In genomic region chr1:53238197-53239155, GRCh38 we compare ENCODE assay signal across 1 cellular context.
TF ChIP-seq lines count a peak whose summit lies in the region.

Gene MAGOH (minus strand): TSS chr1:53238518. CDS start chr1:53238448, 70 bp downstream.

TF ChIP-seq in HepG2, 621 proteins besides CTCF, POLR2A, EP300 and RAD21 (continued from another document and continues in another):
- TF ChIP-seq ZHX2 (IDR thresholded peaks at IDR 0.05; ENCODE audit: low read depth) (peak; percentile 99), ZHX2 (CRISPR knock-in tag; IDR thresholded peaks at IDR 0.05; ENCODE audit: borderline replicate concordance) (no peak), NR2F1 (CRISPR knock-in tag; IDR thresholded peaks at IDR 0.05) (0 out of 4 replicates have a peak, but pooled peaks of 1 of the 2 experiments have one; percentile 10), ZNF747 (CRISPR knock-in tag; IDR thresholded peaks at IDR 0.05; ENCODE audit: borderline replicate concordance) (peak; percentile 52; the same call in 1 of the 2 replicates), HNF4G (IDR thresholded peaks at IDR 0.05; ENCODE audit: borderline replicate concordance, low read depth, low read length) (peak; percentile 45; the same call in 1 of the 2 replicates), HNF4G (CRISPR knock-in tag; IDR thresholded peaks at IDR 0.05; ENCODE audit: borderline replicate concordance, low read depth) (no peak), SAFB2 (CRISPR knock-in tag; IDR thresholded peaks at IDR 0.05; ENCODE audit: borderline replicate concordance, low read depth) (peak; percentile 63), CEBPB (IDR thresholded peaks at IDR 0.05; ENCODE audit: borderline replicate concordance, low read depth, low read length) (peak; percentile 64; the same call in 1 of the 2 replicates), FOXK2 (IDR thresholded peaks at IDR 0.05) (peak; percentile 85), SOX5 (CRISPR knock-in tag; IDR thresholded peaks at IDR 0.05; ENCODE audit: borderline replicate concordance) (peak; percentile 70; the same call in 1 of the 2 replicates), ZNF264 (CRISPR knock-in tag; IDR thresholded peaks at IDR 0.05) (peak; percentile 71; the same call in 1 of the 2 replicates), NRL (CRISPR knock-in tag; IDR thresholded peaks at IDR 0.05; ENCODE audit: borderline replicate concordance) (peak; percentile 81), ZNF513 (CRISPR knock-in tag; conservative IDR thresholded peaks at IDR 0.05) (no peak), BORCS8-MEF2B (CRISPR knock-in tag; IDR thresholded peaks at IDR 0.05) (peak; percentile 89), MZF1 (CRISPR knock-in tag; IDR thresholded peaks at IDR 0.05; ENCODE audit: borderline replicate concordance) (no peak), ZNF678 (CRISPR knock-in tag; IDR thresholded peaks at IDR 0.05) (no peak), NBN (conservative IDR thresholded peaks at IDR 0.05) (no peak), REXO4 (CRISPR knock-in tag; IDR thresholded peaks at IDR 0.05; ENCODE audit: borderline replicate concordance) (no peak), SIN3A (IDR thresholded peaks at IDR 0.05; ENCODE audit: borderline replicate concordance, low read depth, low read length) (peak; percentile 84; the same call in 1 of the 2 replicates), ERF (CRISPR knock-in tag; IDR thresholded peaks at IDR 0.05) (peak; percentile 93), ZFP36 (IDR thresholded peaks at IDR 0.05; ENCODE audit: borderline replicate concordance, low read depth, low read length, partially characterized antibody) (no peak), RFXANK (CRISPR knock-in tag; IDR thresholded peaks at IDR 0.05) (peak; percentile 71; the same call in 1 of the 2 replicates), ZNF879 (CRISPR knock-in tag; IDR thresholded peaks at IDR 0.05) (no peak), SAP130 (CRISPR knock-in tag; IDR thresholded peaks at IDR 0.05; ENCODE audit: low read depth) (peak; percentile 97), YEATS4 (CRISPR knock-in tag; IDR thresholded peaks at IDR 0.05; ENCODE audit: borderline replicate concordance) (peak; percentile 91), KMT2B (CRISPR knock-in tag; IDR thresholded peaks at IDR 0.05) (peak; percentile 97), RBM22 (optimal IDR thresholded peaks at IDR 0.05; ENCODE audit: low read length) (no peak), ZNF629 (CRISPR knock-in tag; conservative IDR thresholded peaks at IDR 0.05) (no peak), SIX4 (CRISPR knock-in tag; IDR thresholded peaks at IDR 0.05) (peak; percentile 53; the same call in 1 of the 2 replicates), YY1 (IDR thresholded peaks at IDR 0.05; ENCODE audit: insufficient read depth, insufficient replicate concordance, low read depth, low read length) (peak; percentile 65), ZNF564 (CRISPR knock-in tag; IDR thresholded peaks at IDR 0.05) (peak; percentile 72; the same call in 1 of the 2 replicates), ZNF124 (CRISPR knock-in tag; IDR thresholded peaks at IDR 0.05) (peak; percentile 85), ZNF382 (CRISPR knock-in tag; IDR thresholded peaks at IDR 0.05; ENCODE audit: borderline replicate concordance) (no peak), HNF4A (CRISPR knock-in tag; IDR thresholded peaks at IDR 0.05) (peak; percentile 46), KLF9 (CRISPR knock-in tag; IDR thresholded peaks at IDR 0.05; ENCODE audit: low read depth) (no peak), SNRNP70 (IDR thresholded peaks at IDR 0.05; ENCODE audit: low read depth, low read length) (no peak), ZNF30 (CRISPR knock-in tag; IDR thresholded peaks at IDR 0.05) (no peak), ZNF354B (CRISPR knock-in tag; IDR thresholded peaks at IDR 0.05) (0 out of 2 replicates have a peak, but pooled peaks have one; percentile 65), CHCHD3 (CRISPR knock-in tag; IDR thresholded peaks at IDR 0.05) (no peak), PLRG1 (conservative IDR thresholded peaks at IDR 0.05) (no peak), ZNF543 (CRISPR knock-in tag; IDR thresholded peaks at IDR 0.05) (peak; percentile 96), ZNF235 (CRISPR knock-in tag; IDR thresholded peaks at IDR 0.05; ENCODE audit: borderline replicate concordance) (peak; percentile 59; the same call in 1 of the 2 replicates), ZHX1 (CRISPR knock-in tag; IDR thresholded peaks at IDR 0.05; ENCODE audit: low read depth) (peak; percentile 91), ZNF230 (CRISPR knock-in tag; IDR thresholded peaks at IDR 0.05) (0 out of 2 replicates have a peak, but pooled peaks have one; percentile 29), RORA (CRISPR knock-in tag; IDR thresholded peaks at IDR 0.05) (no peak), MEIS1 (CRISPR knock-in tag; IDR thresholded peaks at IDR 0.05; ENCODE audit: borderline replicate concordance) (peak; percentile 72; the same call in 1 of the 2 replicates), KMT2A (CRISPR knock-in tag; IDR thresholded peaks at IDR 0.05) (peak; percentile 94), RFX3 (CRISPR knock-in tag; IDR thresholded peaks at IDR 0.05) (0 out of 2 replicates have a peak, but pooled peaks have one; percentile 17), NCOA5 (CRISPR knock-in tag; IDR thresholded peaks at IDR 0.05) (no peak)
- TF ChIP-seq, protein P1, sequence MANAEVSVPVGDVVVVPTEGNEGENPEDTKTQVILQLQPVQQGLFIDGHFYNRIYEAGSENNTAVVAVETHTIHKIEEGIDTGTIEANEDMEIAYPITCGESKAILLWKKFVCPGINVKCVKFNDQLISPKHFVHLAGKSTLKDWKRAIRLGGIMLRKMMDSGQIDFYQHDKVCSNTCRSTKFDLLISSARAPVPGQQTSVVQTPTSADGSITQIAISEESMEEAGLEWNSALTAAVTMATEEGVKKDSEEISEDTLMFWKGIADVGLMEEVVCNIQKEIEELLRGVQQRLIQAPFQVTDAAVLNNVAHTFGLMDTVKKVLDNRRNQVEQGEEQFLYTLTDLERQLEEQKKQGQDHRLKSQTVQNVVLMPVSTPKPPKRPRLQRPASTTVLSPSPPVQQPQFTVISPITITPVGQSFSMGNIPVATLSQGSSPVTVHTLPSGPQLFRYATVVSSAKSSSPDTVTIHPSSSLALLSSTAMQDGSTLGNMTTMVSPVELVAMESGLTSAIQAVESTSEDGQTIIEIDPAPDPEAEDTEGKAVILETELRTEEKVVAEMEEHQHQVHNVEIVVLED (CRISPR knock-in tag; IDR thresholded peaks at IDR 0.05; ENCODE audit: borderline replicate concordance): peak; percentile 96
- TF ChIP-seq, protein P2, sequence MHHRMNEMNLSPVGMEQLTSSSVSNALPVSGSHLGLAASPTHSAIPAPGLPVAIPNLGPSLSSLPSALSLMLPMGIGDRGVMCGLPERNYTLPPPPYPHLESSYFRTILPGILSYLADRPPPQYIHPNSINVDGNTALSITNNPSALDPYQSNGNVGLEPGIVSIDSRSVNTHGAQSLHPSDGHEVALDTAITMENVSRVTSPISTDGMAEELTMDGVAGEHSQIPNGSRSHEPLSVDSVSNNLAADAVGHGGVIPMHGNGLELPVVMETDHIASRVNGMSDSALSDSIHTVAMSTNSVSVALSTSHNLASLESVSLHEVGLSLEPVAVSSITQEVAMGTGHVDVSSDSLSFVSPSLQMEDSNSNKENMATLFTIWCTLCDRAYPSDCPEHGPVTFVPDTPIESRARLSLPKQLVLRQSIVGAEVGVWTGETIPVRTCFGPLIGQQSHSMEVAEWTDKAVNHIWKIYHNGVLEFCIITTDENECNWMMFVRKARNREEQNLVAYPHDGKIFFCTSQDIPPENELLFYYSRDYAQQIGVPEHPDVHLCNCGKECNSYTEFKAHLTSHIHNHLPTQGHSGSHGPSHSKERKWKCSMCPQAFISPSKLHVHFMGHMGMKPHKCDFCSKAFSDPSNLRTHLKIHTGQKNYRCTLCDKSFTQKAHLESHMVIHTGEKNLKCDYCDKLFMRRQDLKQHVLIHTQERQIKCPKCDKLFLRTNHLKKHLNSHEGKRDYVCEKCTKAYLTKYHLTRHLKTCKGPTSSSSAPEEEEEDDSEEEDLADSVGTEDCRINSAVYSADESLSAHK (CRISPR knock-in tag; IDR thresholded peaks at IDR 0.05; ENCODE audit: borderline replicate concordance): no peak
- TF ChIP-seq, protein P3, sequence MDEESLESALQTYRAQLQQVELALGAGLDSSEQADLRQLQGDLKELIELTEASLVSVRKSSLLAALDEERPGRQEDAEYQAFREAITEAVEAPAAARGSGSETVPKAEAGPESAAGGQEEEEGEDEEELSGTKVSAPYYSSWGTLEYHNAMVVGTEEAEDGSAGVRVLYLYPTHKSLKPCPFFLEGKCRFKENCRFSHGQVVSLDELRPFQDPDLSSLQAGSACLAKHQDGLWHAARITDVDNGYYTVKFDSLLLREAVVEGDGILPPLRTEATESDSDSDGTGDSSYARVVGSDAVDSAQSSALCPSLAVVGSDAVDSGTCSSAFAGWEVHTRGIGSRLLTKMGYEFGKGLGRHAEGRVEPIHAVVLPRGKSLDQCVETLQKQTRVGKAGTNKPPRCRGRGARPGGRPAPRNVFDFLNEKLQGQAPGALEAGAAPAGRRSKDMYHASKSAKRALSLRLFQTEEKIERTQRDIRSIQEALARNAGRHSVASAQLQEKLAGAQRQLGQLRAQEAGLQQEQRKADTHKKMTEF (CRISPR knock-in tag; IDR thresholded peaks at IDR 0.05): peak; percentile 89
- TF ChIP-seq, protein P4, sequence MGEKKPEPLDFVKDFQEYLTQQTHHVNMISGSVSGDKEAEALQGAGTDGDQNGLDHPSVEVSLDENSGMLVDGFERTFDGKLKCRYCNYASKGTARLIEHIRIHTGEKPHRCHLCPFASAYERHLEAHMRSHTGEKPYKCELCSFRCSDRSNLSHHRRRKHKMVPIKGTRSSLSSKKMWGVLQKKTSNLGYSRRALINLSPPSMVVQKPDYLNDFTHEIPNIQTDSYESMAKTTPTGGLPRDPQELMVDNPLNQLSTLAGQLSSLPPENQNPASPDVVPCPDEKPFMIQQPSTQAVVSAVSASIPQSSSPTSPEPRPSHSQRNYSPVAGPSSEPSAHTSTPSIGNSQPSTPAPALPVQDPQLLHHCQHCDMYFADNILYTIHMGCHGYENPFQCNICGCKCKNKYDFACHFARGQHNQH (CRISPR knock-in tag; IDR thresholded peaks at IDR 0.05): peak; percentile 83
